29 cellular contexts compared by ENCODE assay signal in the genomic region with DNA sequence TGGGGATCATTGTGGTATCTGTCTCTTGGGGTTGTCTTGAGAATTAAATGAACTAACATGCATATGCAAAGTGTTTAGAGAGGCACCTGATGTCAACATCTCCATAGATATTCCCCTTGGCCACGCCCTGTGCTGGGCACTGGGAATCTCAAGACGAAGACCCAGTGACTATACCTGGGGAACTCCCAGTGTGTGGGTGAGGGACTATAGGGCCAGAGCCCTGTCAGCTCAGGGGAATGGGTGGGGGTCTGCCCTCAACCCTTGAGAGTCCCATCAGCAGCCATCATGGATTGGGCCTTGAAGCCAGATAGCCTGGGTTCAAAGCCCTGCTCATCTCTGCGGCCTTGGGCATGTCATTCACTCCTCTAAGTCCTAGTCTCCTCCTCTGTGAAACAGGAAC. TPM values are rescaled to one million over a fixed set of nuclear protein-coding genes. Genes with fewer than 3 reads are reported as not detected.
"Had no signal": no experiment of that assay in that cellular context is flagged by ENCODE, and none has a peak within 500 bp of the region (broad histone marks: within the 10 kb centered on the region; RNA-seq: fewer than 3 reads in every experiment).

No MANE protein-coding gene starts in this region.

- DNase-seq: activated CD4-positive, alpha-beta memory T cell treated with anti-CD3 and anti-CD28 coated beads, Interleukin-2, amount 10 ng/mL, durations not matched to agents 7 days and 5 days; activated CD4-positive, alpha-beta T cell treated with anti-CD3 and anti-CD28 coated beads, Interleukin-2, amount 10 ng/mL, durations not matched to agents 24 days and 14 days; activated CD4-positive, CD25-positive, alpha-beta regulatory T cell treated with anti-CD3 and anti-CD28 coated beads, Interleukin-2, amount 50 U/mL, for 72 hours; activated gamma-delta T cell; activated naive CD4-positive, alpha-beta T cell treated with anti-CD3 and anti-CD28 coated beads, Interleukin-2, amount 10 ng/mL, durations not matched to agents 7 days and 5 days; activated naive CD8-positive, alpha-beta T cell treated with anti-CD3 and anti-CD28 coated beads, Interleukin-2, amount 10 ng/mL, durations not matched to agents 7 days and 5 days; amniotic stem cell; brain microvascular endothelial cell; dermis blood vessel endothelial cell; effector CD8-positive, alpha-beta T cell; esophagus squamous epithelium; foreskin melanocyte; left ventricle myocardium inferior; occipital lobe; right cardiac atrium; stimulated activated CD4-positive, alpha-beta T cell treated with anti-CD3 and anti-CD28 coated beads, Interleukin-12 subunit alpha, Interleukin-12 subunit beta, amount 100 ng/mL, for 4 hours; stimulated activated CD4-positive, alpha-beta T cell treated with anti-CD3 and anti-CD28 coated beads, Interleukin-4, amount 100 ng/mL, for 1 hour; stimulated activated naive CD8-positive, alpha-beta T cell treated with anti-CD3 and anti-CD28 coated beads, Interleukin-15, Interleukin-2, amounts not matched to agents 100 U/mL and 50 U/mL, for 24 hours; T-helper 17 cell; T1000; trophoblast cell; uterus had no signal

- H3K27me3 ChIP-seq: uterus had no signal

- ATAC-seq: right cardiac atrium; stimulated activated naive CD8-positive, alpha-beta T cell treated with anti-CD3 and anti-CD28 coated beads, Interleukin-15, Interleukin-2, amounts not matched to agents 100 U/mL and 50 U/mL, for 24 hours; T-helper 17 cell had no signal

- H3K36me3 Mint-ChIP-seq: activated naive CD4-positive, alpha-beta T cell treated with anti-CD3 and anti-CD28 coated beads, Interleukin-2, amount 10 ng/mL, durations not matched to agents 7 days and 5 days; activated naive CD8-positive, alpha-beta T cell treated with anti-CD3 and anti-CD28 coated beads, Interleukin-2, amount 10 ng/mL, durations not matched to agents 7 days and 5 days had no signal

- H3K4me1 ChIP-seq: uterus had no signal

- H3K9me3 ChIP-seq: esophagus squamous epithelium, thoracic aorta, uterus had no signal

- H3K4me3 Mint-ChIP-seq: activated CD4-positive, alpha-beta memory T cell treated with anti-CD3 and anti-CD28 coated beads, Interleukin-2, amount 10 ng/mL, durations not matched to agents 7 days and 5 days; activated CD4-positive, alpha-beta T cell treated with anti-CD3 and anti-CD28 coated beads, Interleukin-2, amount 10 ng/mL, durations not matched to agents 24 days and 14 days; activated naive CD4-positive, alpha-beta T cell treated with anti-CD3 and anti-CD28 coated beads, Interleukin-2, amount 10 ng/mL, durations not matched to agents 7 days and 5 days; activated naive CD8-positive, alpha-beta T cell treated with anti-CD3 and anti-CD28 coated beads, Interleukin-2, amount 10 ng/mL, durations not matched to agents 7 days and 5 days; T-helper 17 cell had no signal

- H3K4me1 Mint-ChIP-seq: activated CD4-positive, alpha-beta memory T cell treated with anti-CD3 and anti-CD28 coated beads, Interleukin-2, amount 10 ng/mL, durations not matched to agents 7 days and 5 days; activated CD4-positive, alpha-beta T cell treated with anti-CD3 and anti-CD28 coated beads, Interleukin-2, amount 10 ng/mL, durations not matched to agents 24 days and 14 days; activated naive CD4-positive, alpha-beta T cell treated with anti-CD3 and anti-CD28 coated beads, Interleukin-2, amount 10 ng/mL, durations not matched to agents 7 days and 5 days; activated naive CD8-positive, alpha-beta T cell treated with anti-CD3 and anti-CD28 coated beads, Interleukin-2, amount 10 ng/mL, durations not matched to agents 7 days and 5 days had no signal

- H3K36me3 ChIP-seq: brain microvascular endothelial cell, esophagus squamous epithelium, left ventricle myocardium inferior, thoracic aorta, uterus had no signal

- H3K9me3 Mint-ChIP-seq: activated CD4-positive, alpha-beta memory T cell treated with anti-CD3 and anti-CD28 coated beads, Interleukin-2, amount 10 ng/mL, durations not matched to agents 7 days and 5 days; activated CD4-positive, alpha-beta T cell treated with anti-CD3 and anti-CD28 coated beads, Interleukin-2, amount 10 ng/mL, durations not matched to agents 24 days and 14 days; activated naive CD4-positive, alpha-beta T cell treated with anti-CD3 and anti-CD28 coated beads, Interleukin-2, amount 10 ng/mL, durations not matched to agents 7 days and 5 days; activated naive CD8-positive, alpha-beta T cell treated with anti-CD3 and anti-CD28 coated beads, Interleukin-2, amount 10 ng/mL, durations not matched to agents 7 days and 5 days had no signal

- H3K27ac Mint-ChIP-seq: activated CD4-positive, alpha-beta memory T cell treated with anti-CD3 and anti-CD28 coated beads, Interleukin-2, amount 10 ng/mL, durations not matched to agents 7 days and 5 days; activated CD4-positive, alpha-beta T cell treated with anti-CD3 and anti-CD28 coated beads, Interleukin-2, amount 10 ng/mL, durations not matched to agents 24 days and 14 days; activated naive CD4-positive, alpha-beta T cell treated with anti-CD3 and anti-CD28 coated beads, Interleukin-2, amount 10 ng/mL, durations not matched to agents 7 days and 5 days; activated naive CD8-positive, alpha-beta T cell treated with anti-CD3 and anti-CD28 coated beads, Interleukin-2, amount 10 ng/mL, durations not matched to agents 7 days and 5 days; T-helper 17 cell had no signal

- H3K4me3 ChIP-seq: esophagus squamous epithelium, left ventricle myocardium inferior, thoracic aorta, uterus had no signal

- H3K27ac ChIP-seq: brain microvascular endothelial cell, epithelial cell of prostate, esophagus squamous epithelium, left ventricle myocardium inferior, thoracic aorta, uterus had no signal

RNA-seq across cellular contexts. Expression of gene LMO1, which starts 21.6 kb away (rescaled TPM):
- total RNA-seq: activated CD4-positive, alpha-beta memory T cell treated with anti-CD3 and anti-CD28 coated beads, Interleukin-2, amount 10 ng/mL, durations not matched to agents 7 days and 5 days; activated CD4-positive, alpha-beta T cell treated with anti-CD3 and anti-CD28 coated beads, Interleukin-2, amount 10 ng/mL, durations not matched to agents 24 days and 14 days; activated naive CD8-positive, alpha-beta T cell treated with anti-CD3 and anti-CD28 coated beads, Interleukin-2, amount 10 ng/mL, durations not matched to agents 7 days and 5 days; dermis blood vessel endothelial cell; esophagus squamous epithelium; lung microvascular endothelial cell; mucosa of gallbladder; pulmonary artery endothelial cell; skeletal muscle tissue; subcutaneous adipose tissue; T-helper 17 cell; thoracic aorta; uterus had no signal
